ENCODE assay signal across 14 cellular contexts in genomic region chr9:126157826-126158431, GRCh38.
DNase-seq lines count a peak whose midpoint lies in the region; ATAC-seq and TF ChIP-seq lines count a peak whose summit lies in the region.
"Had no signal": no experiment of that assay in that cellular context is flagged by ENCODE, and none has a peak within 500 bp of the region (broad histone marks: within the 10 kb centered on the region; RNA-seq: fewer than 3 reads in every experiment).

No MANE protein-coding gene starts in this region.

- H3K36me3 ChIP-seq in BLaER1, result no peaks in the 10 kb centered on the region
- no peaks in the 10 kb centered on the region for H3K36me3 ChIP-seq in spleen
- H3K36me3 ChIP-seq in MM.1S (replicated peaks; ENCODE audit: insufficient read depth, low read length), result no peaks in the 10 kb centered on the region
- H3K36me3 ChIP-seq: SJSA1 had no signal

- in situ Hi-C loops in GM13976 (cut with MboI; ENCODE audit: low sequenced_read_pairs, unreplicated experiment), result no loop called here

- H3K4me2 ChIP-seq in BLaER1, result peak overlapping the region; percentile 98
- no peak overlapping the region for H3K4me2 ChIP-seq in MM.1S (ENCODE audit: low read depth, low read length)

- TF ChIP-seq CTCF in GM13976 (IDR thresholded peaks at IDR 0.05; ENCODE audit: borderline replicate concordance, control extremely low read depth, extremely low read depth, insufficient read depth, missing control alignments) (no peak), spleen (IDR thresholded peaks at IDR 0.05 in 8 of 11, conservative IDR thresholded peaks at IDR 0.05 in 3 of 11) (no peak), MM.1S (IDR thresholded peaks at IDR 0.05; ENCODE audit: low read length) (no peak)

- no peaks in the 10 kb centered on the region for H3F3A ChIP-seq in MM.1S (ENCODE audit: insufficient read depth, low read length)

- H3K79me2 ChIP-seq in MM.1S (ENCODE audit: low read length), result no peaks in the 10 kb centered on the region

- H3K27ac ChIP-seq in BLaER1, result peak overlapping the region; percentile 87
- no peak overlapping the region for H3K27ac ChIP-seq in spleen
- H3K27ac ChIP-seq in MM.1S (ENCODE audit: low read length), result no peak overlapping the region
- H3K27ac ChIP-seq: SJSA1 had no signal

- peak overlapping the region; percentile 39 for H3K4me3 ChIP-seq in BLaER1
- H3K4me3 ChIP-seq in spleen, result no peak overlapping the region
- H3K4me3 ChIP-seq in MM.1S (ENCODE audit: low read length), result no peak overlapping the region
- H3K4me3 ChIP-seq: SJSA1 had no signal

- H4K20me1 ChIP-seq in BLaER1, result no peaks in the 10 kb centered on the region
- H4K20me1 ChIP-seq in MM.1S (ENCODE audit: insufficient read depth, low read length), result no peaks in the 10 kb centered on the region

- H3K4me1 ChIP-seq in BLaER1 (peaks cover 95% of the 10 kb centered on the region), spleen (no peaks in the 10 kb centered on the region), MM.1S (ENCODE audit: low read length) (no peaks in the 10 kb centered on the region)
- H3K4me1 ChIP-seq: SJSA1 had no signal

- DNase-seq in GM13976 (ENCODE audit: low spot score) (peak; percentile 5), iPS-NIHi7 (ENCODE audit: extremely low spot score) (peak; percentile 5), spleen (peak; percentile 22), RPMI8226 (no peak), MM.1S (no peak)
- DNase-seq: CD4-positive, alpha-beta memory T cell; DMS79 treated with DMSO at 0.1 percent for 48 hours; IMR-90; MV-4-11; NCI-H1417 treated with DMSO at 0.1 percent for 48 hours; NCI-H510A treated with DMSO at 0.1 percent for 48 hours had no signal

- H3K9me2 ChIP-seq in MM.1S (replicated peaks; ENCODE audit: insufficient read depth, low read length), result no peaks in the 10 kb centered on the region

- WGBS in spleen, 5 donors, result 73 to 80% (median 76%) methylated on average over 16 of the region's 16 CpGs

- ATAC-seq in HG02884 (IDR thresholded peaks at IDR 0.05; ENCODE audit: unreplicated experiment), result no peak

- no peak for TF ChIP-seq POLR2A in spleen (IDR thresholded peaks at IDR 0.05)

- H3K27me3 ChIP-seq in BLaER1 (no peaks in the 10 kb centered on the region), spleen (replicated peaks in 1 of 7) (peaks cover 0 to 31% (median 0%) of the 10 kb centered on the region in 7 donors), MM.1S (replicated peaks; ENCODE audit: insufficient read depth, low read length) (peaks cover 21% of the 10 kb centered on the region)
- H3K27me3 ChIP-seq: SJSA1 had no signal

- peak overlapping the region; percentile 75 for H3K9ac ChIP-seq in BLaER1
- no peak overlapping the region for H3K9ac ChIP-seq in MM.1S (ENCODE audit: low read length)

- H2AFZ ChIP-seq in MM.1S (ENCODE audit: low read length), result no peak overlapping the region

- intact Hi-C loops in spleen (cut with DNase I; ENCODE audit: low total_unique reads), result no loop called here

- no peaks in the 10 kb centered on the region for H3K9me3 ChIP-seq in BLaER1
- H3K9me3 ChIP-seq in spleen, result no peaks in the 10 kb centered on the region
- no peaks in the 10 kb centered on the region for H3K9me3 ChIP-seq in MM.1S (replicated peaks; ENCODE audit: insufficient read depth, low read length)
- H3K9me3 ChIP-seq: SJSA1 had no signal

Comparison
In these comparisons a context has a peak if more than half of its experiments do, and no peak if none do; other contexts are left out.
1. DNase-seq: peak in GM13976 (single experiment), iPS-NIHi7 (single experiment) and spleen (single experiment); none in RPMI8226 (single experiment) and MM.1S (single experiment).